ENCODE assay signal across 30 cellular contexts in genomic region chr1:83016354-83016753, GRCh38.
DNase-seq lines count a peak whose midpoint lies in the region; ATAC-seq and TF ChIP-seq lines count a peak whose summit lies in the region.
"Had no signal": no experiment of that assay in that cellular context is flagged by ENCODE, and none has a peak within 500 bp of the region (broad histone marks: within the 10 kb centered on the region; RNA-seq: fewer than 3 reads in every experiment).

No MANE protein-coding gene starts in this region.

- CTCF ChIA-PET in SK-N-SH (lab: Yijun Ruan, JAX) (no interaction called here), HEK293T (lab: Yijun Ruan, JAX) (no interaction called here)

- H3K27ac ChIP-seq in SK-N-SH (ENCODE audit: low read depth in 2 of 2, low read length in 1 of 2) (no peak overlapping the region), neural cell (ENCODE audit: low read length) (no peak overlapping the region)
- H3K27ac ChIP-seq: 22Rv1; A549; BLaER1; BLaER1 treated with 17β-estradiol and CSF1 and Interleukin-3, amounts not matched to agents 10 nM and 100 nM; C4-2B had no signal

- H3K9me2 ChIP-seq in SK-N-SH: no peaks in the 10 kb centered on the region
- no peaks in the 10 kb centered on the region for H3K9me2 ChIP-seq in neural cell (ENCODE audit: insufficient read depth, low read length)

- H3K4me2 ChIP-seq in SK-N-SH (no peak overlapping the region), neural cell (ENCODE audit: low read length) (no peak overlapping the region)
- H3K4me2 ChIP-seq: A549; BLaER1; BLaER1 treated with 17β-estradiol and CSF1 and Interleukin-3, amounts not matched to agents 10 nM and 100 nM had no signal

- no peaks in the 10 kb centered on the region for H3K4me1 ChIP-seq in SK-N-SH (ENCODE audit: control insufficient read depth in 1 of 2, insufficient read depth in 2 of 2, low read depth in 1 of 2, low read length in 1 of 2)
- H3K4me1 ChIP-seq: A549; BE2C; BLaER1; BLaER1 treated with 17β-estradiol and CSF1 and Interleukin-3, amounts not matched to agents 10 nM and 100 nM; Caco-2 had no signal

- H3F3A ChIP-seq in SK-N-SH (replicated peaks; ENCODE audit: insufficient read depth): no peaks in the 10 kb centered on the region
- peaks cover 7% of the 10 kb centered on the region for H3F3A ChIP-seq in neural cell (ENCODE audit: insufficient read depth, low read length, poor library complexity, severe bottlenecking)

- H3K79me2 ChIP-seq in SK-N-SH (ENCODE audit: insufficient read depth): no peaks in the 10 kb centered on the region
- no peaks in the 10 kb centered on the region for H3K79me2 ChIP-seq in neural cell (replicated peaks; ENCODE audit: insufficient read depth, low read length)

- no peaks in the 10 kb centered on the region for H4K20me1 ChIP-seq in SK-N-SH (ENCODE audit: insufficient read depth)
- H4K20me1 ChIP-seq in neural cell (ENCODE audit: insufficient read depth): no peaks in the 10 kb centered on the region
- H4K20me1 ChIP-seq: BLaER1; BLaER1 treated with 17β-estradiol and CSF1 and Interleukin-3, amounts not matched to agents 10 nM and 100 nM had no signal

- POLR2A ChIA-PET in SK-N-SH (lab: Yijun Ruan, JAX): no interaction called here
- POLR2A ChIA-PET in HEK293T (lab: Yijun Ruan, JAX): no interaction called here

- TF ChIP-seq RAD21 in SK-N-SH (IDR thresholded peaks at IDR 0.05; ENCODE audit: low read length) (no peak), neural cell (conservative IDR thresholded peaks at IDR 0.05) (peak; percentile 28)

- H2AFZ ChIP-seq in SK-N-SH (ENCODE audit: low read depth) (no peak overlapping the region), neural cell (ENCODE audit: low read depth, low read length) (no peak overlapping the region)

- TF ChIP-seq CTCF in SK-N-SH (IDR thresholded peaks at IDR 0.05) (no peak), neural cell (IDR thresholded peaks at IDR 0.05; ENCODE audit: poor library complexity, severe bottlenecking) (no peak)

- H3K9me3 ChIP-seq in SK-N-SH: no peaks in the 10 kb centered on the region; the same call in 1 of the 2 replicates
- peaks cover 4% of the 10 kb centered on the region for H3K9me3 ChIP-seq in neural cell (ENCODE audit: low read length)
- H3K9me3 ChIP-seq: A549, BE2C, Caco-2 had no signal

- H3K36me3 ChIP-seq in SK-N-SH (replicated peaks in 1 of 2; ENCODE audit: control insufficient read depth in 1 of 2, insufficient read depth in 2 of 2, low read length in 1 of 2) (no peaks in the 10 kb centered on the region), neural cell (ENCODE audit: insufficient read depth, low read length) (no peaks in the 10 kb centered on the region)
- H3K36me3 ChIP-seq: BE2C; BLaER1; BLaER1 treated with 17β-estradiol and CSF1 and Interleukin-3, amounts not matched to agents 10 nM and 100 nM had no signal

- no peak overlapping the region for H3K9ac ChIP-seq in SK-N-SH
- no peak overlapping the region for H3K9ac ChIP-seq in neural cell (ENCODE audit: low read length)
- H3K9ac ChIP-seq: BLaER1; BLaER1 treated with 17β-estradiol and CSF1 and Interleukin-3, amounts not matched to agents 10 nM and 100 nM had no signal

- ATAC-seq in SK-N-SH treated with all-trans-retinoic acid at 6 μM for 48 hours: no peak
- ATAC-seq: A549; CD8-positive, alpha-beta T cell had no signal

- TF ChIP-seq EP300 in SK-N-SH (IDR thresholded peaks at IDR 0.05; ENCODE audit: borderline replicate concordance in 1 of 2, low read depth in 1 of 2, low read length in 1 of 2) (no peak), neural cell (conservative IDR thresholded peaks at IDR 0.05; ENCODE audit: poor library complexity, severe bottlenecking) (peak; percentile 97)

- WGBS in SK-N-SH (ENCODE audit: low lambda C conversion rate): 58% methylated on average over 1 of the region's 1 CpG

- H3K27me3 ChIP-seq in SK-N-SH (ENCODE audit: insufficient read depth) (no peaks in the 10 kb centered on the region), neural cell (ENCODE audit: insufficient read depth, low read depth, low read length) (no peaks in the 10 kb centered on the region)
- H3K27me3 ChIP-seq: BE2C; BLaER1; BLaER1 treated with 17β-estradiol and CSF1 and Interleukin-3, amounts not matched to agents 10 nM and 100 nM had no signal

- no peak overlapping the region for H3K4me3 ChIP-seq in SK-N-SH (ENCODE audit: low read depth in 2 of 2, low read length in 1 of 2)
- no peak overlapping the region for H3K4me3 ChIP-seq in neural cell (ENCODE audit: low read length)
- H3K4me3 ChIP-seq: A549; BLaER1; BLaER1 treated with 17β-estradiol and CSF1 and Interleukin-3, amounts not matched to agents 10 nM and 100 nM had no signal

- no peak for DNase-seq in SK-N-SH
- DNase-seq in HEK293T (ENCODE audit: extremely low spot score): no peak
- no peak for DNase-seq in stimulated activated CD4-positive, alpha-beta T cell treated with anti-CD3 and anti-CD28 coated beads, Interleukin-12 subunit alpha, Interleukin-12 subunit beta, amount 100 ng/mL, for 4 hours
- no peak for DNase-seq in NCI-H526 treated with DMSO at 0.1 percent for 48 hours (lab: John Stamatoyannopoulos, UW)
- DNase-seq: 8988T; ACHN; AML-193; BE2C; Caco-2; Calu3; CD4-positive, alpha-beta memory T cell; CD4-positive, alpha-beta T cell; CD4-positive, CD25-positive, alpha-beta regulatory T cell; CD8-positive, alpha-beta memory T cell; CD8-positive, alpha-beta T cell; COR-L47; DMS 273 treated with DMSO at 0.1 percent for 48 hours; DMS153; DMS53; DMS79; DMS79 treated with DMSO at 0.1 percent for 48 hours; DND-41; EL had no signal

TF ChIP-seq in SK-N-SH, 30 proteins besides CTCF, POLR2A, EP300 and RAD21:
- TF ChIP-seq CHD2 (IDR thresholded peaks at IDR 0.05; ENCODE audit: low read length, partially characterized antibody) (no peak), PBX3 (IDR thresholded peaks at IDR 0.05) (0 out of 2 replicates have a peak, but pooled peaks have one; percentile 11)

TF ChIP-seq in SK-N-SH treated with all-trans-retinoic acid at 6 μM for 48 hours, 23 proteins besides CTCF, POLR2A, EP300 and RAD21:
- TF ChIP-seq POU6F1 (CRISPR knock-in tag; IDR thresholded peaks at IDR 0.05; ENCODE audit: borderline replicate concordance, low read depth) (no peak), OSR1 (CRISPR knock-in tag; IDR thresholded peaks at IDR 0.05) (no peak), ISL1 (CRISPR knock-in tag; IDR thresholded peaks at IDR 0.05) (no peak)

TF ChIP-seq in HEK293T, 16 proteins besides CTCF, POLR2A, EP300 and RAD21:
- TF ChIP-seq PKNOX1 (IDR thresholded peaks at IDR 0.05) (peak; percentile 67), CTBP1 (IDR thresholded peaks at IDR 0.05; ENCODE audit: borderline replicate concordance) (no peak), TARDBP (IDR thresholded peaks at IDR 0.05) (no peak)

TF ChIP-seq in neural cell, 6 proteins besides CTCF, POLR2A, EP300 and RAD21:
- TF ChIP-seq TAF1 (IDR thresholded peaks at IDR 0.05; ENCODE audit: low read depth): no peak
- TF ChIP-seq REST (IDR thresholded peaks at IDR 0.05; ENCODE audit: borderline replicate concordance): peak; percentile 87
- TF ChIP-seq EZH2 (IDR thresholded peaks at IDR 0.05; ENCODE audit: borderline replicate concordance, insufficient read depth, low read length, poor library complexity, severe bottlenecking): no peak
- TF ChIP-seq SMC3 (conservative IDR thresholded peaks at IDR 0.05; ENCODE audit: poor library complexity): peak; percentile 48
- TF ChIP-seq POLR2AphosphoS5 (IDR thresholded peaks at IDR 0.05): peak; percentile 92
- no peak for TF ChIP-seq MXI1 (conservative IDR thresholded peaks at IDR 0.05; ENCODE audit: poor library complexity, severe bottlenecking)
